Comparison of ENCODE assay signal across 8 cellular contexts in the genomic region with DNA sequence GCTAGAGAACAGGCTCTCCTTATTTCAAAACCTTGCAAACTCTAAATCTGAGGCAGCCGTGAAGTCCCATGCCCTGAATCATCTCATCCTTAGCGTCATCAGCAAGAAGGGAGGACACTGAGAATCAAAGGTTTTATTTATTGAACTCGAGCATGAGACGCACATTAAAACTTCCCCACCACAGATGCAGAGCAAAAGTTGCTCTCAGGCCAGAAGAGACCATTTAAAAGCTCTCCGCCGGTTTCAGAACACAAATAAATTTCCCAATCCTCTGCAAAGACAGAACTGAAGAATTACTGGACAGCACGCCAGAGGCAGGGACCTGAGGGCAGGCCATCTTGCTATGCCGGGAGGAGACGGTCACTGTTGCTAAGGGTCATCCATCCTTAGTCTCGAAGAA. TPM values are rescaled to one million over a fixed set of nuclear protein-coding genes. Genes with fewer than 3 reads are reported as not detected.
DNase-seq lines count a peak whose midpoint lies in the region; ATAC-seq and TF ChIP-seq lines count a peak whose summit lies in the region.

No MANE protein-coding gene starts in this region.

- no peak overlapping the region for H3K9ac ChIP-seq in parathyroid adenoma

- ATAC-seq in Panc1 (no peak), GM19455 (IDR thresholded peaks at IDR 0.05; ENCODE audit: unreplicated experiment) (no peak)

- no TSS peak for BruUV-seq in Panc1 (replicated peaks; lab: Mats Ljungman, UMichigan)

- POLR2A ChIA-PET in Panc1 (lab: Charles Lee) = interaction anchor here (0.6 kb wide), 1 partner anchor 184 kb away, joined by 9 read pairs; no protein-coding TSS in a partner anchor

- intact Hi-C loops in Panc1 (cut with micrococcal nuclease; ENCODE audit: unreplicated experiment) = no loop called here

- no peaks in the 10 kb centered on the region for H3K9me3 ChIP-seq in DOHH2 (ENCODE audit: control insufficient read depth, insufficient read depth, low read length)
- H3K9me3 ChIP-seq in Panc1 (ENCODE audit: control insufficient read depth, insufficient read depth, low read depth, low read length) = no peaks in the 10 kb centered on the region
- H3K9me3 ChIP-seq in parathyroid adenoma (ENCODE audit: control insufficient read depth, low read length) = no peaks in the 10 kb centered on the region

- in situ Hi-C loops in Panc1 (cut with HindIII; ENCODE audit: low pct_unique_long_range_greater_than_20kb, low sequenced_read_pairs) = no loop called here

- no peaks in the 10 kb centered on the region for H3K9me2 ChIP-seq in DOHH2 (replicated peaks; ENCODE audit: control insufficient read depth, low read length)

- peak overlapping the region; percentile 63 for H2AFZ ChIP-seq in parathyroid adenoma

- H3K27me3 ChIP-seq in DOHH2 (ENCODE audit: control insufficient read depth, low read length) (no peaks in the 10 kb centered on the region), Panc1 (ENCODE audit: control insufficient read depth, insufficient read depth, low read length) (no peaks in the 10 kb centered on the region), parathyroid adenoma (ENCODE audit: control insufficient read depth, insufficient read depth, low read length) (no peaks in the 10 kb centered on the region)

- no peak overlapping the region for H3K27ac ChIP-seq in DOHH2 (ENCODE audit: low read depth, low read length)
- peak overlapping the region; percentile 88 for H3K27ac ChIP-seq in Panc1 (ENCODE audit: low read length)
- H3K27ac ChIP-seq in parathyroid adenoma = peak overlapping the region; percentile 51

- H3K4me3 ChIP-seq in DOHH2 (ENCODE audit: low read length) (peak overlapping the region; percentile 89), Panc1 (ENCODE audit: low read depth in 2 of 2, low read length in 2 of 2) (peak overlapping the region; percentile 71 to 79), epithelial cell of proximal tubule (ENCODE audit: low read depth, low read length) (peak overlapping the region; percentile 61), parathyroid adenoma (ENCODE audit: low read depth, low read length) (peak overlapping the region; percentile 30)

- CTCF ChIA-PET in Panc1 (lab: Charles Lee) = no interaction called here

- H3K36me3 ChIP-seq in DOHH2 (ENCODE audit: control insufficient read depth, low read length) (peaks cover 54% of the 10 kb centered on the region), Panc1 (ENCODE audit: control insufficient read depth, insufficient read depth, low read length) (peaks cover 23% of the 10 kb centered on the region), parathyroid adenoma (ENCODE audit: control insufficient read depth, insufficient read depth, low read length) (no peaks in the 10 kb centered on the region)

- TF ChIP-seq CTCF in DOHH2 (IDR thresholded peaks at IDR 0.05; ENCODE audit: low read depth, low read length, poor library complexity, severe bottlenecking) (no peak), Panc1 (IDR thresholded peaks at IDR 0.05) (no peak), epithelial cell of proximal tubule (conservative IDR thresholded peaks at IDR 0.05; ENCODE audit: low read depth, low read length) (no peak), parathyroid adenoma (IDR thresholded peaks at IDR 0.05) (no peak)

- H3K79me2 ChIP-seq in DOHH2 (ENCODE audit: control insufficient read depth, low read length) = peaks cover 69% of the 10 kb centered on the region
- H3K79me2 ChIP-seq in parathyroid adenoma = peaks cover 34% of the 10 kb centered on the region

- H4K20me1 ChIP-seq in DOHH2 (ENCODE audit: control insufficient read depth, insufficient read depth, low read depth, low read length) = no peaks in the 10 kb centered on the region; the same call in 1 of the 2 replicates

- H3F3A ChIP-seq in DOHH2 (ENCODE audit: control insufficient read depth, insufficient read depth) = 0 out of 2 replicates have a peak, but pooled peaks cover 4% of the 10 kb centered on the region

- H3K4me1 ChIP-seq in DOHH2 (ENCODE audit: control insufficient read depth, low read length) (peaks cover 38% of the 10 kb centered on the region), Panc1 (ENCODE audit: control insufficient read depth, insufficient read depth, low read length) (peaks cover 22% of the 10 kb centered on the region), parathyroid adenoma (peaks cover 18% of the 10 kb centered on the region)

- no peak for DNase-seq in Panc1 (ENCODE audit: low read depth, low spot score)
- no peak for DNase-seq in epithelial cell of proximal tubule (ENCODE audit: low read depth)
- no peak for DNase-seq in stimulated activated CD4-positive, alpha-beta T cell treated with anti-CD3 and anti-CD28 coated beads, Interleukin-2, amount 100 ng/mL, for 48 hours
- DNase-seq in SW480 (ENCODE audit: low spot score) = no peak
- no peak for DNase-seq in NK-92 treated with Interleukin-12 subunit alpha and Interleukin-12 subunit beta, amount 100 ng/mL, for 24 hours (lab: John Stamatoyannopoulos, UW)

- H3K4me2 ChIP-seq in DOHH2 (ENCODE audit: low read length) (peak overlapping the region; percentile 100), parathyroid adenoma (ENCODE audit: low read length) (peak overlapping the region; percentile 70)

RNA-seq across cellular contexts. Expression of a gene that starts 1.3 kb away (rescaled TPM):
- total RNA-seq in Panc1 (2021; ENCODE audit: unreplicated experiment) (26.5 TPM), epithelial cell of proximal tubule (10.7 and 14.0 TPM in 2 replicates)
- 19.4 TPM for polyA plus RNA-seq in Panc1 (2012; ENCODE audit: insufficient read length)

RNA-seq across cellular contexts. Expression of a gene that starts 26.5 kb away (rescaled TPM):
- total RNA-seq in Panc1 (2021; ENCODE audit: unreplicated experiment) (62.1 TPM), epithelial cell of proximal tubule (19.7 and 25.1 TPM in 2 replicates)
- 37.1 TPM for polyA plus RNA-seq in Panc1 (2012; ENCODE audit: insufficient read length)

Comparison
In these comparisons a context has a peak if more than half of its experiments do, and no peak if none do; other contexts are left out.
1. H3K4me3 ChIP-seq: peak in every context shown above with its lines; median percentile 89 in DOHH2; 75 in Panc1; 61 in epithelial cell of proximal tubule; 30 in parathyroid adenoma.